ENCODE assay signal across 15 cellular contexts in genomic region chr9:90021216-90021906, GRCh38.
DNase-seq lines count a peak whose midpoint lies in the region; ATAC-seq and TF ChIP-seq lines count a peak whose summit lies in the region.
"Had no signal": no experiment of that assay in that cellular context is flagged by ENCODE, and none has a peak within 500 bp of the region (broad histone marks: within the 10 kb centered on the region; RNA-seq: fewer than 3 reads in every experiment).

No MANE protein-coding gene starts in this region.

- no peak for TF ChIP-seq POLR2A in gastroesophageal sphincter (IDR thresholded peaks at IDR 0.05)

- ATAC-seq in gastroesophageal sphincter (peak; percentile 49), GM19397 (IDR thresholded peaks at IDR 0.05; ENCODE audit: unreplicated experiment) (no peak), HG02852 (IDR thresholded peaks at IDR 0.05; ENCODE audit: unreplicated experiment) (no peak)
- ATAC-seq: CD8-positive, alpha-beta T cell; GM12878 had no signal

- H3K4me3 ChIP-seq in gastroesophageal sphincter (no peak overlapping the region), skeletal muscle tissue (ENCODE audit: low read length in 3 of 3) (no peak overlapping the region), tibial artery (no peak overlapping the region)
- H3K4me3 ChIP-seq: BLaER1, GM12878, HAP-1 had no signal

- no peaks in the 10 kb centered on the region for H3K27me3 ChIP-seq in gastroesophageal sphincter
- H3K27me3 ChIP-seq in skeletal muscle tissue (ENCODE audit: control insufficient read depth in 3 of 3, insufficient read depth in 3 of 3, low read length in 3 of 3), result no peaks in the 10 kb centered on the region
- H3K27me3 ChIP-seq in tibial artery, result no peaks in the 10 kb centered on the region
- H3K27me3 ChIP-seq: BLaER1 had no signal

- 0 out of 2 replicates have a peak overlapping the region, but pooled peaks have one; percentile 9 for H3K27ac ChIP-seq in VCaP
- peak overlapping the region in 3 of 4 donors; percentile 27 to 69 (median 69) for H3K27ac ChIP-seq in gastroesophageal sphincter
- H3K27ac ChIP-seq in skeletal muscle tissue (ENCODE audit: low read depth, low read length), result peak overlapping the region; percentile 52
- peak overlapping the region; percentile 5 to 35 for H3K27ac ChIP-seq in tibial artery
- H3K27ac ChIP-seq: BLaER1 had no signal

- intact Hi-C loops in tibial artery (cut with DNase I; ENCODE audit: low total_unique reads), result no loop called here

- H3K36me3 ChIP-seq in gastroesophageal sphincter (no peaks in the 10 kb centered on the region), skeletal muscle tissue (ENCODE audit: control insufficient read depth in 3 of 3, insufficient read depth in 3 of 3, low read length in 3 of 3) (no peaks in the 10 kb centered on the region), tibial artery (no peaks in the 10 kb centered on the region)
- H3K36me3 ChIP-seq: BLaER1, HAP-1 had no signal

- DNase-seq in tibial artery (no peak), DMS53 (lab: John Stamatoyannopoulos, UW) (no peak)
- DNase-seq: ACHN; Calu3; CD8-positive, alpha-beta T cell; DND-41; EL had no signal

- WGBS in gastroesophageal sphincter (ENCODE audit: low coverage in 1 of 2), 2 donors, result 54 to 75% methylated on average over 5 to 7 of the region's 14 CpGs

- H3K4me1 ChIP-seq in gastroesophageal sphincter (peaks cover 0 to 36% (median 0%) of the 10 kb centered on the region in 3 donors), skeletal muscle tissue (ENCODE audit: control insufficient read depth in 3 of 3, insufficient read depth in 3 of 3, low read length in 3 of 3) (peaks cover 21 to 37% (median 22%) of the 10 kb centered on the region in 3 donors), tibial artery (peaks cover 0 to 26% (median 8%) of the 10 kb centered on the region in 4 donors)
- H3K4me1 ChIP-seq: HAP-1 had no signal

- peaks cover 0 to 4% (median 0%) of the 10 kb centered on the region in 3 donors for H3K9me3 ChIP-seq in gastroesophageal sphincter
- peaks cover 0 to 6% (median 5%) of the 10 kb centered on the region in 3 donors for H3K9me3 ChIP-seq in skeletal muscle tissue (ENCODE audit: control insufficient read depth in 3 of 3, low read length in 3 of 3)
- no peaks in the 10 kb centered on the region for H3K9me3 ChIP-seq in tibial artery
- H3K9me3 ChIP-seq: BLaER1, HAP-1 had no signal

- TF ChIP-seq CTCF in VCaP (conservative IDR thresholded peaks at IDR 0.05), result no peak
- TF ChIP-seq CTCF in gastroesophageal sphincter (IDR thresholded peaks at IDR 0.05), result no peak
- TF ChIP-seq CTCF in tibial artery (IDR thresholded peaks at IDR 0.05), result no peak

- H3K9ac ChIP-seq in skeletal muscle tissue (ENCODE audit: low read depth in 1 of 3, low read length in 3 of 3), result no peak overlapping the region
- H3K9ac ChIP-seq: BLaER1 had no signal

- TF ChIP-seq EP300 in gastroesophageal sphincter (IDR thresholded peaks at IDR 0.05), result no peak

Comparison
In these comparisons a context has a peak if more than half of its experiments do, and no peak if none do; other contexts are left out.
1. H3K27ac ChIP-seq: peak in every context shown above with its lines; median percentile 69 in gastroesophageal sphincter; 52 in skeletal muscle tissue; 20 in tibial artery; 9 in VCaP.